ENCODE assay signal across 8 cellular contexts in the genomic region with DNA sequence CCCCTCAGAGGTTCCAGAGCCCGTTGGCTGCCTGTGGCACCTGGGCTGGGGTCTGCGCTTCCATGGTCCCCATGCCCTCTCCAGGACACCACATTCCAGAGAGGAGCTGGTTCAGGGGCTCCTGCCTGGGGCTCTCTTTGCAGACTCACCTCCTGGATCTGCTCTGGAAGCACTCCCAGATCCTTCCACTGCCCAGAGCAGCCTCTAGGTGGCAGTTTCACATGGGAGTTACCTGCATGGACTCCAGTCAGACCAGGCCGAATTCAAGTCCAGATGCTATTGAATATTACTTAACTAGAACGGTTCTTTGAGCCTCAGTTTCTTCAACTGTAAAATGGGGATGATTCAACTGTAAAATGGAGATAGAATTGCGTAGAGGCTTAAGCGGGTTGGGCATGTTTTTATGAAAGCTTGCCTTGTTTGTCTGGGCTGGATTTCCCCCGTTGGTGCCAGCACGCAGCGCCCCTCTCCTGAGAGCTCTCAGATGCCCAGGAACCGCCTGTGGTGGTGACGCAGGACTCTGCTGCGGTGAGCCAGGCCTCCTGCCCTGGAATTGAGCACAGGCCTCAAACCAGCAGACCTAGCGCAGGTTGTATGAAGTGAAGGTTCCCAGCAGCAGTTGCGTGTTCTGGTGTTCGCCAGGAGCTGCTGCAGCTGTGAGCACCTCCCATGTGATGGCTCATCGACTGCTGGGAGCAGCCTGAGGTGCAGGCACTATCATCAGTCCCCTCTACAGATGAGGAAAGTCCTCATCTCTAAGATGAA. TPM values are rescaled to one million over a fixed set of nuclear protein-coding genes. Genes with fewer than 3 reads are reported as not detected.
DNase-seq lines count a peak whose midpoint lies in the region; ATAC-seq and TF ChIP-seq lines count a peak whose summit lies in the region.

No MANE protein-coding gene starts in this region.

- H3K4me1 ChIP-seq in HAP-1: no peaks in the 10 kb centered on the region

- TF ChIP-seq CTCF in cardiac fibroblast (IDR thresholded peaks at IDR 0.05; ENCODE audit: low read depth, low read length): peak; percentile 86

- peak; percentile 24 for DNase-seq in activated CD8-positive, alpha-beta memory T cell treated with anti-CD3 and anti-CD28 coated beads, Interleukin-2, amount 50 U/mL, for 4 hours
- no peak for DNase-seq in activated CD8-positive, alpha-beta memory T cell treated with anti-CD3 and anti-CD28 coated beads, Interleukin-2, amount 50 U/mL, for 48 hours
- peak; percentile 48 to 78 for DNase-seq in HAP-1 (ENCODE audit: low spot score in 2 of 2)
- DNase-seq in NCI-H345 treated with DMSO at 0.1 percent for 48 hours (lab: John Stamatoyannopoulos, UW; ENCODE audit: unreplicated experiment): peak; percentile 8
- DNase-seq in cardiac fibroblast (ENCODE audit: low read depth in 2 of 2): peak; percentile 67 to 68
- DNase-seq in lung microvascular endothelial cell (ENCODE audit: low read depth in 2 of 2): peak; percentile 66 to 70

- ATAC-seq in GM21423 (IDR thresholded peaks at IDR 0.05; ENCODE audit: unreplicated experiment): no peak
- no peak for ATAC-seq in GM18520 (IDR thresholded peaks at IDR 0.05; ENCODE audit: unreplicated experiment)

- no peak overlapping the region for H3K4me3 ChIP-seq in HAP-1
- H3K4me3 ChIP-seq in cardiac fibroblast (replicated peaks in 1 of 2; ENCODE audit: low read depth in 2 of 2, low read length in 2 of 2): no peak overlapping the region

- H3K27me3 ChIP-seq in HAP-1 (ENCODE audit: low read depth): 0 out of 2 replicates have a peak, but pooled peaks cover 3% of the 10 kb centered on the region

- H3K36me3 ChIP-seq in HAP-1 (replicated peaks): no peaks in the 10 kb centered on the region

- in situ Hi-C loops in HAP-1 (cut with MboI; ENCODE audit: low sequenced_read_pairs): no loop called here

- no peaks in the 10 kb centered on the region for H3K9me3 ChIP-seq in HAP-1

RNA-seq across cellular contexts. Expression of a gene that starts 44.2 kb away (rescaled TPM):
- not detected in 2 replicates for total RNA-seq in lung microvascular endothelial cell

RNA-seq across cellular contexts. Expression of a gene that starts 50.6 kb away (rescaled TPM):
- total RNA-seq in lung microvascular endothelial cell: not detected in 2 replicates
